Comparison of ENCODE assay signal across 1 cellular context in the genomic region with DNA sequence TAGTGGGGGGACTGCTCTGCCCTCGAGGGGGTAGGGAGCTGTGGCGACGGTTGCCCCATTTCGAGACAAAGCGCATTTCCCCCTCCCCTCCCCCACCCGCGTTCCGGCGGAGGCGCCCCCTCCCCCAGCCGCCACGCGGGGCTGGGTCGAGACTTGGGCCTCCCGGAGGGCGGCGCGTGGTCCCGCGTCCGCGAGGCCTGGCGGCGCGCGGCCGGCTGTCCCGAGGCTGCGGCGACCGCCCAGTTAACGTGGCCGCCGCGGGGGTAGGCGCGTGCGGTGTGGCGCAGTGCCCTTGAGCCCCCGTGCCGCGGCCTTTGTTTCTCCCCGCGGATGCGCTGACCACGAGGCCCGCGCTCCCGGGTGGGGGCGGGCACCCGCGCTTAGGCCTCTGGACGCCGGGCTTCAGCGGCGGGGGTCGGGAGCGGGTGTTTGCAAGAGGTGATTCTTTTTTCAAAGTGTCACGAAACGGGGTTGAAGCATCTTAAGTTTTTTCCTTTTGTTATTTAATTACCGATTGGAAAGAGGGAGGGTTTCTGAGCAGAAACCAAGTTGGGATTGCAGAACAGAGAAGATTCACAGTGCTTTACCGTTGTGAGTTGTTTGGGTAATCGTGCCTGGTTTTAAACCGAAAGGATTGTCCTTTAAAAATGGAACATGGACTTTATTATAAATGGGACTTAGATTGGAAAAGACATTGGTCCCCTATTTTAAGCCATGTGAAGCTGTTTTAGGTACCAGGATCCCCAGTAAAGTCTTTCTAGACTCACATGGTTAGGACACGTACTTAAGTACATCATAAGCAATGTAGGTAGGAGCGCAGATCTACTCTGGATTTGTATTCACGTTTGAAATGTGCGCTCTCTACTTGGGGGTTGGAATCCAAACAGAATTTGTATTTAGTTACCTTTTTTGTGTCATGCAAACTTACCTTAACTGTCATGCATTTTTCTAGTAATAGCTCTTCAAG.
TF ChIP-seq lines count a peak whose summit lies in the region.

No MANE protein-coding gene starts in this region.

TF ChIP-seq in GM23338, 12 proteins besides CTCF, POLR2A, EP300 and RAD21 (continued from another document):
- TF ChIP-seq, protein P1, sequence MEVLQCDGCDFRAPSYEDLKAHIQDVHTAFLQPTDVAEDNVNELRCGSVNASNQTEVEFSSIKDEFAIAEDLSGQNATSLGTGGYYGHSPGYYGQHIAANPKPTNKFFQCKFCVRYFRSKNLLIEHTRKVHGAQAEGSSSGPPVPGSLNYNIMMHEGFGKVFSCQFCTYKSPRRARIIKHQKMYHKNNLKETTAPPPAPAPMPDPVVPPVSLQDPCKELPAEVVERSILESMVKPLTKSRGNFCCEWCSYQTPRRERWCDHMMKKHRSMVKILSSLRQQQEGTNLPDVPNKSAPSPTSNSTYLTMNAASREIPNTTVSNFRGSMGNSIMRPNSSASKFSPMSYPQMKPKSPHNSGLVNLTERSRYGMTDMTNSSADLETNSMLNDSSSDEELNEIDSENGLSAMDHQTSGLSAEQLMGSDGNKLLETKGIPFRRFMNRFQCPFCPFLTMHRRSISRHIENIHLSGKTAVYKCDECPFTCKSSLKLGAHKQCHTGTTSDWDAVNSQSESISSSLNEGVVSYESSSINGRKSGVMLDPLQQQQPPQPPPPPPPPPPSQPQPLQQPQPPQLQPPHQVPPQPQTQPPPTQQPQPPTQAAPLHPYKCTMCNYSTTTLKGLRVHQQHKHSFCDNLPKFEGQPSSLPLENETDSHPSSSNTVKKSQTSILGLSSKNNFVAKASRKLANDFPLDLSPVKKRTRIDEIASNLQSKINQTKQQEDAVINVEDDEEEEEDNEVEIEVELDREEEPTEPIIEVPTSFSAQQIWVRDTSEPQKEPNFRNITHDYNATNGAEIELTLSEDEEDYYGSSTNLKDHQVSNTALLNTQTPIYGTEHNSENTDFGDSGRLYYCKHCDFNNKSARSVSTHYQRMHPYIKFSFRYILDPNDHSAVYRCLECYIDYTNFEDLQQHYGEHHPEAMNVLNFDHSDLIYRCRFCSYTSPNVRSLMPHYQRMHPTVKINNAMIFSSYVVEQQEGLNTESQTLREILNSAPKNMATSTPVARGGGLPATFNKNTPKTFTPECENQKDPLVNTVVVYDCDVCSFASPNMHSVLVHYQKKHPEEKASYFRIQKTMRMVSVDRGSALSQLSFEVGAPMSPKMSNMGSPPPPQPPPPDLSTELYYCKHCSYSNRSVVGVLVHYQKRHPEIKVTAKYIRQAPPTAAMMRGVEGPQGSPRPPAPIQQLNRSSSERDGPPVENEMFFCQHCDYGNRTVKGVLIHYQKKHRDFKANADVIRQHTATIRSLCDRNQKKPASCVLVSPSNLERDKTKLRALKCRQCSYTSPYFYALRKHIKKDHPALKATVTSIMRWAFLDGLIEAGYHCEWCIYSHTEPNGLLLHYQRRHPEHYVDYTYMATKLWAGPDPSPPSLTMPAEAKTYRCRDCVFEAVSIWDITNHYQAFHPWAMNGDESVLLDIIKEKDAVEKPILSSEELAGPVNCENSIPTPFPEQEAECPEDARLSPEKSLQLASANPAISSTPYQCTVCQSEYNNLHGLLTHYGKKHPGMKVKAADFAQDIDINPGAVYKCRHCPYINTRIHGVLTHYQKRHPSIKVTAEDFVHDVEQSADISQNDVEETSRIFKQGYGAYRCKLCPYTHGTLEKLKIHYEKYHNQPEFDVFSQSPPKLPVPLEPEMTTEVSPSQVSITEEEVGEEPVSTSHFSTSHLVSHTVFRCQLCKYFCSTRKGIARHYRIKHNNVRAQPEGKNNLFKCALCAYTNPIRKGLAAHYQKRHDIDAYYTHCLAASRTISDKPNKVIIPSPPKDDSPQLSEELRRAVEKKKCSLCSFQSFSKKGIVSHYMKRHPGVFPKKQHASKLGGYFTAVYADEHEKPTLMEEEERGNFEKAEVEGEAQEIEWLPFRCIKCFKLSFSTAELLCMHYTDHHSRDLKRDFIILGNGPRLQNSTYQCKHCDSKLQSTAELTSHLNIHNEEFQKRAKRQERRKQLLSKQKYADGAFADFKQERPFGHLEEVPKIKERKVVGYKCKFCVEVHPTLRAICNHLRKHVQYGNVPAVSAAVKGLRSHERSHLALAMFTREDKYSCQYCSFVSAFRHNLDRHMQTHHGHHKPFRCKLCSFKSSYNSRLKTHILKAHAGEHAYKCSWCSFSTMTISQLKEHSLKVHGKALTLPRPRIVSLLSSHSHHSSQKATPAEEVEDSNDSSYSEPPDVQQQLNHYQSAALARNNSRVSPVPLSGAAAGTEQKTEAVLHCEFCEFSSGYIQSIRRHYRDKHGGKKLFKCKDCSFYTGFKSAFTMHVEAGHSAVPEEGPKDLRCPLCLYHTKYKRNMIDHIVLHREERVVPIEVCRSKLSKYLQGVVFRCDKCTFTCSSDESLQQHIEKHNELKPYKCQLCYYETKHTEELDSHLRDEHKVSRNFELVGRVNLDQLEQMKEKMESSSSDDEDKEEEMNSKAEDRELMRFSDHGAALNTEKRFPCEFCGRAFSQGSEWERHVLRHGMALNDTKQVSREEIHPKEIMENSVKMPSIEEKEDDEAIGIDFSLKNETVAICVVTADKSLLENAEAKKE (CRISPR knock-in tag; IDR thresholded peaks at IDR 0.05), result no peak
- TF ChIP-seq POLR2AphosphoS5 (IDR thresholded peaks at IDR 0.05; ENCODE audit: low read depth) (peak; percentile 8), NANOG (IDR thresholded peaks at IDR 0.05; ENCODE audit: borderline replicate concordance) (no peak; the same call in 1 of the 2 replicates)
TF ChIP-seq in GM23338: peak in this region for 1.
